26 cellular contexts compared by ENCODE assay signal in genomic region chr6:125248136-125248535, GRCh38. TPM values are rescaled to one million over a fixed set of nuclear protein-coding genes. Genes with fewer than 3 reads are reported as not detected.
A peak's percentile ranks its signal among the peaks of the same experiment; 100 is the strongest.
DNase-seq lines count a peak whose midpoint lies in the region; ATAC-seq and TF ChIP-seq lines count a peak whose summit lies in the region.
"Had no signal": no experiment of that assay in that cellular context is flagged by ENCODE, and none has a peak within 500 bp of the region (broad histone marks: within the 10 kb centered on the region; RNA-seq: fewer than 3 reads in every experiment).

No MANE protein-coding gene starts in this region.

- ATAC-seq in HG02763 (IDR thresholded peaks at IDR 0.05; ENCODE audit: unreplicated experiment) (no peak), upper lobe of right lung (no peak)
- ATAC-seq: GM12878 had no signal

- H3K27me3 Mint-ChIP-seq in mesothelial cell of epicardium (ENCODE audit: low read depth), result no peaks in the 10 kb centered on the region

- peaks cover 8% of the 10 kb centered on the region for H3K9me3 Mint-ChIP-seq in mesothelial cell of epicardium

- intact Hi-C loops in tibial artery (cut with DNase I; ENCODE audit: low total_unique reads) (no loop called here), upper lobe of right lung (cut with DNase I) (no loop called here)

- no peak overlapping the region for H3K4me3 ChIP-seq in fibroblast of villous mesenchyme (ENCODE audit: low read depth, low read length)
- no peak overlapping the region for H3K4me3 ChIP-seq in tibial artery
- no peak overlapping the region for H3K4me3 ChIP-seq in upper lobe of right lung
- H3K4me3 ChIP-seq: BLaER1, GM12878 had no signal

- peaks cover 15% of the 10 kb centered on the region for H3K36me3 Mint-ChIP-seq in mesothelial cell of epicardium
- H3K36me3 Mint-ChIP-seq: CD14-positive monocyte; CD4-positive, alpha-beta memory T cell; CD4-positive, CD25-positive, alpha-beta regulatory T cell had no signal

- peaks cover 55% of the 10 kb centered on the region for H3K4me1 Mint-ChIP-seq in mesothelial cell of epicardium
- H3K4me1 Mint-ChIP-seq: CD14-positive monocyte; CD4-positive, alpha-beta memory T cell; CD8-positive, alpha-beta memory T cell had no signal

- H3K27ac ChIP-seq in tibial artery (peak overlapping the region; percentile 10 to 45), upper lobe of right lung (no peak overlapping the region)
- H3K27ac ChIP-seq: BLaER1 had no signal

- TF ChIP-seq CTCF in fibroblast of villous mesenchyme (IDR thresholded peaks at IDR 0.05; ENCODE audit: insufficient read depth, low read depth, low read length) (no peak), mesothelial cell of epicardium (IDR thresholded peaks at IDR 0.05; ENCODE audit: unreplicated experiment) (no peak), tibial artery (IDR thresholded peaks at IDR 0.05) (no peak), upper lobe of right lung (IDR thresholded peaks at IDR 0.05) (no peak)

- DNase-seq in amniotic epithelial cell (ENCODE audit: low read depth) (peak; percentile 55), fibroblast of villous mesenchyme (ENCODE audit: low read depth) (peak; percentile 39), mesothelial cell of epicardium (ENCODE audit: low spot score in 2 of 2, unreplicated experiment in 2 of 2) (no peak), tibial artery (no peak), upper lobe of right lung (no peak), NCI-H2196 treated with DMSO at 0.1 percent for 48 hours (lab: John Stamatoyannopoulos, UW; ENCODE audit: unreplicated experiment) (no peak)
- DNase-seq in activated CD4-positive, alpha-beta T cell treated with anti-CD3 and anti-CD28 coated beads for 1 hour, result no peak
- DNase-seq: 8988T; ACHN; BE2C; C1 segment of cervical spinal cord; CD4-positive, alpha-beta memory T cell; CD4-positive, CD25-positive, alpha-beta regulatory T cell; CD8-positive, alpha-beta memory T cell; COR-L47; DMS 273 treated with DMSO at 0.1 percent for 48 hours; DMS153; DMS53; DMS79; DND-41; EL; GDM1 had no signal

- H3K4me1 ChIP-seq in tibial artery (peaks cover 0 to 62% (median 7%) of the 10 kb centered on the region in 4 donors), upper lobe of right lung (no peaks in the 10 kb centered on the region)
- H3K4me1 ChIP-seq: BE2C, BLaER1 had no signal

- H3K4me3 Mint-ChIP-seq in mesothelial cell of epicardium, result no peak overlapping the region
- H3K4me3 Mint-ChIP-seq: CD14-positive monocyte; CD4-positive, alpha-beta memory T cell; CD4-positive, CD25-positive, alpha-beta regulatory T cell; CD8-positive, alpha-beta memory T cell had no signal

- H3K27ac Mint-ChIP-seq in mesothelial cell of epicardium, result peak overlapping the region; percentile 0
- H3K27ac Mint-ChIP-seq: CD14-positive monocyte; CD4-positive, alpha-beta memory T cell; CD4-positive, CD25-positive, alpha-beta regulatory T cell had no signal

- no peaks in the 10 kb centered on the region for H3K36me3 ChIP-seq in tibial artery
- H3K36me3 ChIP-seq in upper lobe of right lung, result no peaks in the 10 kb centered on the region
- H3K36me3 ChIP-seq: BE2C, BLaER1 had no signal

- no peaks in the 10 kb centered on the region for H3K27me3 ChIP-seq in tibial artery
- no peaks in the 10 kb centered on the region for H3K27me3 ChIP-seq in upper lobe of right lung
- H3K27me3 ChIP-seq: BE2C, BLaER1 had no signal

- H3K9me3 ChIP-seq in tibial artery (peaks cover 0 to 3% (median 0%) of the 10 kb centered on the region in 3 donors), upper lobe of right lung (no peaks in the 10 kb centered on the region)
- H3K9me3 ChIP-seq: BE2C had no signal

RNA-seq across cellular contexts. Expression of gene HDDC2, which starts 53.6 kb away (rescaled TPM):
- total RNA-seq in fibroblast of villous mesenchyme (65.4 and 70.0 TPM in 2 replicates), mesothelial cell of epicardium (102 to 111 TPM (median 103 TPM) in 3 replicates), upper lobe of right lung (51.7 TPM)

Comparison
In these comparisons a context has a peak if more than half of its experiments do, and no peak if none do; other contexts are left out.
1. DNase-seq: peak in amniotic epithelial cell (single experiment) and fibroblast of villous mesenchyme (single experiment); none in mesothelial cell of epicardium (0 of 2), tibial artery (0 of 2), activated CD4-positive, alpha-beta T cell treated with anti-CD3 and anti-CD28 coated beads for 1 hour (single experiment), upper lobe of right lung (single experiment) and NCI-H2196 treated with DMSO at 0.1 percent for 48 hours (single experiment).